In the genomic region with DNA sequence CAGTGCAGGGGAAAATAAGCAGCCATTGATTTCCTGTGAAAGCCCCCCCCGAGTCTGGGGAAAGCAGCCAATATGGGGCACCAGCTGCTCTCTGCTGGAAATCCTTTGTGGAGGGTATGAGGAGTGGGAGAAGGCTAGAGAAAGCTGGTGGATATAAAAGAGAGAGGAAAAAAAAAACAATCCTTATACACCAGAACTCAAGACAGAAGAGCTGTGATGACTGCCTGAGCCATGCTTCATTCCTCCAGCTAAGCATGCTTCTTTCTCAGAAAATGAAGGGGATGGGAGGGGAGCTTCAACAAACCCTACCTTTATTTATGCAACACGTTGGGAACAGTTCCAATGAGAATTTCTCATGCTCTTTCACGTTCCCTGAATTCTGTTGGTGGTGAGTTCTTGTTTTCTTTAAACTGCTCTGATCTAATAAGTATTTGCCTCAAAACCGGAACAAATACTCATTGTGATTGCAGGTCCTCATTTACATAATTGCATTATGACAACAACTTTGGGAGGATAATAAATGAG, we compare ENCODE assay signal across 22 cellular contexts.
A peak's percentile ranks its signal among the peaks of the same experiment; 100 is the strongest.
DNase-seq lines count a peak whose midpoint lies in the region; ATAC-seq and TF ChIP-seq lines count a peak whose summit lies in the region.
"Had no signal": no experiment of that assay in that cellular context is flagged by ENCODE, and none has a peak within 500 bp of the region (broad histone marks: within the 10 kb centered on the region; RNA-seq: fewer than 3 reads in every experiment).

No MANE protein-coding gene starts in this region.

- H3K9me3 Mint-ChIP-seq in nephron, result peaks cover 21% of the 10 kb centered on the region

- no peak overlapping the region for H3K4me3 ChIP-seq in ectodermal cell (ENCODE audit: insufficient read depth, low read depth, low read length)
- H3K4me3 ChIP-seq: BLaER1 treated with 17β-estradiol and CSF1 and Interleukin-3, amounts not matched to agents 10 nM and 100 nM; gastroesophageal sphincter; spleen; vagina had no signal

- H3K27ac Mint-ChIP-seq in nephron, result peak overlapping the region in 2 of 3 experiments; percentile 70 to 75
- H3K27ac Mint-ChIP-seq: activated CD8-positive, alpha-beta memory T cell treated with anti-CD3 and anti-CD28 coated beads, Interleukin-2, amount 10 ng/mL, durations not matched to agents 7 days and 5 days; activated naive CD8-positive, alpha-beta T cell; natural killer cell; T-cell had no signal

- no peak for TF ChIP-seq CTCF in nephron (IDR thresholded peaks at IDR 0.05; ENCODE audit: unreplicated experiment in 3 of 3)

- H3K27me3 ChIP-seq in ectodermal cell (ENCODE audit: control insufficient read depth, insufficient read depth, low read length, poor library complexity, severe bottlenecking), result no peaks in the 10 kb centered on the region
- H3K27me3 ChIP-seq: BLaER1 treated with 17β-estradiol and CSF1 and Interleukin-3, amounts not matched to agents 10 nM and 100 nM; gastroesophageal sphincter; spleen; vagina had no signal

- 45 to 52% methylated on average over 3 of the region's 4 CpGs for WGBS in ectodermal cell, 2 experiments

- DNase-seq in NCI-H82 (lab: John Stamatoyannopoulos, UW) (peak; percentile 6), NCI-H82 treated with DMSO at 0.1 percent for 48 hours (lab: John Stamatoyannopoulos, UW; ENCODE audit: unreplicated experiment) (no peak), superior temporal gyrus (ENCODE audit: extremely low spot score) (peak; percentile 82), amniotic stem cell (lab: John Stamatoyannopoulos, UW) (no peak), NCI-H1436 treated with DMSO at 0.1 percent for 48 hours (lab: John Stamatoyannopoulos, UW) (no peak)
- DNase-seq: activated CD4-positive, alpha-beta T cell treated with anti-CD3 and anti-CD28 coated beads for 4 hours; activated CD8-positive, alpha-beta memory T cell treated with anti-CD3 and anti-CD28 coated beads, Interleukin-2, amount 10 ng/mL, durations not matched to agents 7 days and 5 days; left cardiac atrium; natural killer cell; NCI-H774; PC-3; SHP77 treated with DMSO at 0.1 percent for 48 hours; spleen; stimulated activated CD4-positive, alpha-beta T cell treated with anti-CD3 and anti-CD28 coated beads, Interleukin-4, amount 100 ng/mL, for 4 hours; T-cell had no signal

- no peaks in the 10 kb centered on the region for H3K36me3 ChIP-seq in ectodermal cell (ENCODE audit: control insufficient read depth, insufficient read depth, low read length)
- H3K36me3 ChIP-seq: BLaER1 treated with 17β-estradiol and CSF1 and Interleukin-3, amounts not matched to agents 10 nM and 100 nM; gastroesophageal sphincter; spleen; vagina had no signal

- H3K4me1 Mint-ChIP-seq in nephron, result peaks cover 11% of the 10 kb centered on the region
- H3K4me1 Mint-ChIP-seq: activated CD8-positive, alpha-beta memory T cell treated with anti-CD3 and anti-CD28 coated beads, Interleukin-2, amount 10 ng/mL, durations not matched to agents 7 days and 5 days; natural killer cell; T-cell had no signal

- ATAC-seq in GM21360 (IDR thresholded peaks at IDR 0.05; ENCODE audit: unreplicated experiment), result no peak
- ATAC-seq: activated CD8-positive, alpha-beta memory T cell treated with anti-CD3 and anti-CD28 coated beads, Interleukin-2, amount 10 ng/mL, durations not matched to agents 7 days and 5 days; gastroesophageal sphincter; left cardiac atrium; natural killer cell; PC-3; T-cell had no signal

- peak overlapping the region; percentile 41 for H3K27ac ChIP-seq in ectodermal cell (ENCODE audit: insufficient read depth, low read depth, low read length, poor library complexity, severe bottlenecking)
- H3K27ac ChIP-seq: BLaER1 treated with 17β-estradiol and CSF1 and Interleukin-3, amounts not matched to agents 10 nM and 100 nM; gastroesophageal sphincter; spleen; vagina had no signal

- peaks cover 2% of the 10 kb centered on the region for H3K9me3 ChIP-seq in ectodermal cell (ENCODE audit: control insufficient read depth, low read length)
- H3K9me3 ChIP-seq: vagina had no signal

- no peak overlapping the region for H3K4me3 Mint-ChIP-seq in nephron
- H3K4me3 Mint-ChIP-seq: activated CD8-positive, alpha-beta memory T cell treated with anti-CD3 and anti-CD28 coated beads, Interleukin-2, amount 10 ng/mL, durations not matched to agents 7 days and 5 days; activated naive CD8-positive, alpha-beta T cell; natural killer cell; T-cell had no signal

- no peaks in the 10 kb centered on the region for H3K27me3 Mint-ChIP-seq in nephron (ENCODE audit: low read depth)
- H3K27me3 Mint-ChIP-seq: activated CD8-positive, alpha-beta memory T cell treated with anti-CD3 and anti-CD28 coated beads, Interleukin-2, amount 10 ng/mL, durations not matched to agents 7 days and 5 days; activated naive CD8-positive, alpha-beta T cell; T-cell had no signal

- peaks cover 3% of the 10 kb centered on the region for H3K36me3 Mint-ChIP-seq in nephron (ENCODE audit: low read depth)
- H3K36me3 Mint-ChIP-seq: activated CD8-positive, alpha-beta memory T cell treated with anti-CD3 and anti-CD28 coated beads, Interleukin-2, amount 10 ng/mL, durations not matched to agents 7 days and 5 days; activated naive CD8-positive, alpha-beta T cell; T-cell had no signal

- H3K4me1 ChIP-seq in ectodermal cell (ENCODE audit: control insufficient read depth, insufficient read depth, low read length), result peaks cover 5% of the 10 kb centered on the region
- H3K4me1 ChIP-seq: BLaER1 treated with 17β-estradiol and CSF1 and Interleukin-3, amounts not matched to agents 10 nM and 100 nM; spleen had no signal

Comparison
In these comparisons a context has a peak if more than half of its experiments do, and no peak if none do; other contexts are left out.
1. DNase-seq: peak in NCI-H82 (single experiment) and superior temporal gyrus (single experiment); none in NCI-H82 treated with DMSO at 0.1 percent for 48 hours (single experiment), amniotic stem cell (single experiment) and NCI-H1436 treated with DMSO at 0.1 percent for 48 hours (single experiment).